Comparison of ENCODE assay signal across 20 cellular contexts in the genomic region with DNA sequence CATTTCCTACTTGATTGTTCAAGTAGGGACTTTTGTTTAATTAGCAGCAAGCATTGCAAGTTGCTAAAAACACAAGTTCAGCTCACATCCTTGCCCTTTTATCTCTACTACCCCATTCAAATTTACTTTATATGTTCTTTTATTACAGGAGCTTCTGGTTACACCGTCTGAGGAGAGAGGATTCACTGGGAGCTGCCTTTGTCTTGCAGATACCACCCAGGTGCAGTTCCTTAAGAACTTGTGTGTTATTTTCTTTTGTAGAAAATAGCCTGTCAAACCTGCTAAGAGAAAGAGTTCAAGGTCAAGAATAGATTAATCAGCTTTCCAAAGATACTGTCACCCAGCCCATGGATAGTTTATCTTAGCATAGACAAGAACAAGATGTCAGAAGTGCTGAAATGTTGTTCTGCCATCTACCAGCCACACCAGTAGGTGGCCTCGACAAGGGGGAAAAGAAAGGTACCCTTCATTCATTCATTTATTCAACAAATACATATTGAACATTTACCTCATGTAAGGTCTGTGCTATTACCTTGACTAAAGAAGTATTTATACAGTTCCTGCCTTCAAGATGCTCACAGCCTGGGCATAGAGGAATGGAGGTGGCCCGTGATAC.
DNase-seq lines count a peak whose midpoint lies in the region; ATAC-seq, FAIRE-seq and TF ChIP-seq lines count a peak whose summit lies in the region.
"Had no signal": no experiment of that assay in that cellular context is flagged by ENCODE, and none has a peak within 500 bp of the region (broad histone marks: within the 10 kb centered on the region; RNA-seq: fewer than 3 reads in every experiment).

No MANE protein-coding gene starts in this region.

- H3K79me2 ChIP-seq in GM23338 (replicated peaks; ENCODE audit: insufficient read depth), result no peaks in the 10 kb centered on the region
- no peaks in the 10 kb centered on the region for H3K79me2 ChIP-seq in neural progenitor cell (ENCODE audit: low read depth)

- H4K20me1 ChIP-seq in GM23338 (replicated peaks; ENCODE audit: insufficient read depth) (no peaks in the 10 kb centered on the region), neural progenitor cell (ENCODE audit: low read depth) (no peaks in the 10 kb centered on the region)

- H3K4me1 Mint-ChIP-seq in GM23338, result peaks cover 24% of the 10 kb centered on the region
- H3K4me1 Mint-ChIP-seq in neural progenitor cell, result peaks cover 15% of the 10 kb centered on the region
- no peaks in the 10 kb centered on the region for H3K4me1 Mint-ChIP-seq in osteocyte (ENCODE audit: unreplicated experiment)
- H3K4me1 Mint-ChIP-seq: CD4-positive, alpha-beta memory T cell had no signal

- H3K9ac ChIP-seq in neural progenitor cell, result no peak overlapping the region

- no peaks in the 10 kb centered on the region for H3K27me3 Mint-ChIP-seq in GM23338 (ENCODE audit: insufficient read depth, low read depth, poor library complexity)
- no peaks in the 10 kb centered on the region for H3K27me3 Mint-ChIP-seq in neural progenitor cell (ENCODE audit: insufficient read depth, low read depth)
- peaks cover 3% of the 10 kb centered on the region for H3K27me3 Mint-ChIP-seq in osteocyte (ENCODE audit: unreplicated experiment)
- H3K27me3 Mint-ChIP-seq: CD4-positive, alpha-beta memory T cell had no signal

- no peak for FAIRE-seq in GM12892 (lab: Jason Lieb, UNC)
- FAIRE-seq: H54, HepG2 had no signal

- ATAC-seq in GM23338, result peak; percentile 80
- ATAC-seq: HepG2 had no signal

- peaks cover 4% of the 10 kb centered on the region for H3K9me3 ChIP-seq in WERI-Rb-1 (ENCODE audit: severe bottlenecking)
- no peaks in the 10 kb centered on the region for H3K9me3 ChIP-seq in neural progenitor cell (ENCODE audit: low read depth)

- H3K4me2 ChIP-seq in GM23338 (peak overlapping the region; percentile 50; the same call in 1 of the 2 replicates), neural progenitor cell (no peak overlapping the region)

- H2AFZ ChIP-seq in GM23338, result no peak overlapping the region
- H2AFZ ChIP-seq in neural progenitor cell (replicated peaks), result no peak overlapping the region

- TF ChIP-seq POLR2A in erythroblast (IDR thresholded peaks at IDR 0.05; ENCODE audit: low read length) (no peak), GM12892 (IDR thresholded peaks at IDR 0.05; ENCODE audit: low read depth, low read length) (no peak)

- H3K27ac ChIP-seq in GM23338 (ENCODE audit: low read depth) (no peak overlapping the region), WERI-Rb-1 (no peak overlapping the region), neural progenitor cell (no peak overlapping the region)

- no peaks in the 10 kb centered on the region; the same call in 2 of the 3 replicates for H3K9me3 Mint-ChIP-seq in GM23338
- H3K9me3 Mint-ChIP-seq in neural progenitor cell, result no peaks in the 10 kb centered on the region
- no peaks in the 10 kb centered on the region for H3K9me3 Mint-ChIP-seq in osteocyte (ENCODE audit: unreplicated experiment)

- H3F3A ChIP-seq in GM23338 (replicated peaks; ENCODE audit: low read depth) (no peaks in the 10 kb centered on the region), neural progenitor cell (ENCODE audit: low read depth) (no peaks in the 10 kb centered on the region)

- H3K36me3 Mint-ChIP-seq in GM23338 (ENCODE audit: low read depth) (no peaks in the 10 kb centered on the region), neural progenitor cell (no peaks in the 10 kb centered on the region), osteocyte (ENCODE audit: unreplicated experiment) (no peaks in the 10 kb centered on the region)
- H3K36me3 Mint-ChIP-seq: CD4-positive, alpha-beta memory T cell had no signal

- H3K4me1 ChIP-seq in GM23338 (ENCODE audit: insufficient read depth) (peaks cover 11% of the 10 kb centered on the region), neural progenitor cell (no peaks in the 10 kb centered on the region)

- H3K27ac Mint-ChIP-seq in GM23338 (no peak overlapping the region; the same call in 1 of the 2 replicates), neural progenitor cell (no peak overlapping the region), osteocyte (ENCODE audit: unreplicated experiment) (no peak overlapping the region)
- H3K27ac Mint-ChIP-seq: CD4-positive, alpha-beta memory T cell had no signal

- no peak overlapping the region for H3K4me3 Mint-ChIP-seq in GM23338
- H3K4me3 Mint-ChIP-seq in neural progenitor cell, result no peak overlapping the region
- H3K4me3 Mint-ChIP-seq in osteocyte (ENCODE audit: unreplicated experiment), result no peak overlapping the region
- H3K4me3 Mint-ChIP-seq: CD4-positive, alpha-beta memory T cell had no signal

- DNase-seq in GM23338 (ENCODE audit: low spot score) (peak; percentile 50), WERI-Rb-1 (no peak), erythroblast (lab: John Stamatoyannopoulos, UW) (peak; percentile 4 to 5), neural progenitor cell (ENCODE audit: low spot score) (no peak), T-helper 2 cell (no peak), GM12892 (ENCODE audit: insufficient read length) (no peak), OCI-M1 (lab: John Stamatoyannopoulos, UW) (no peak), osteocyte (ENCODE audit: extremely low spot score, unreplicated experiment) (no peak)
- DNase-seq: AML-193; Calu3; CD4-positive, alpha-beta memory T cell; DMS79; NCI-H1048; NCI-H2227 treated with DMSO at 0.1 percent for 48 hours; NCI-H526; NK-92 treated with Interleukin-12 subunit alpha and Interleukin-12 subunit beta, amount 100 ng/mL, for 24 hours; RPMI8226; SIG-M5 had no signal

- no peaks in the 10 kb centered on the region for H3K9me2 ChIP-seq in GM23338 (ENCODE audit: insufficient read depth)

- H3K27me3 ChIP-seq in GM23338 (ENCODE audit: insufficient read depth) (no peaks in the 10 kb centered on the region), WERI-Rb-1 (ENCODE audit: insufficient read depth, low read depth, severe bottlenecking) (no peaks in the 10 kb centered on the region), neural progenitor cell (no peaks in the 10 kb centered on the region)

- TF ChIP-seq CTCF in GM23338 (conservative IDR thresholded peaks at IDR 0.05; ENCODE audit: low read depth in 2 of 2) (peak; percentile 44 to 59), WERI-Rb-1 (IDR thresholded peaks at IDR 0.05; ENCODE audit: low read depth, low read length) (0 out of 2 replicates have a peak, but pooled peaks have one; percentile 14), neural progenitor cell (IDR thresholded peaks at IDR 0.05) (peak; percentile 38), osteocyte (IDR thresholded peaks at IDR 0.05) (no peak)

- H3K36me3 ChIP-seq in GM23338 (ENCODE audit: insufficient read depth), result no peaks in the 10 kb centered on the region
- H3K36me3 ChIP-seq in WERI-Rb-1, result no peaks in the 10 kb centered on the region
- no peaks in the 10 kb centered on the region for H3K36me3 ChIP-seq in neural progenitor cell

- H3K4me3 ChIP-seq in GM23338, result no peak overlapping the region
- no peak overlapping the region for H3K4me3 ChIP-seq in WERI-Rb-1 (ENCODE audit: low read depth, low read length)
- H3K4me3 ChIP-seq in neural progenitor cell, result no peak overlapping the region

TF ChIP-seq in GM23338, 12 proteins besides CTCF, POLR2A, EP300 and RAD21 (continues in another document):
- no peak for TF ChIP-seq NANOG (IDR thresholded peaks at IDR 0.05; ENCODE audit: borderline replicate concordance)
- no peak for TF ChIP-seq ZNF331 (CRISPR knock-in tag; IDR thresholded peaks at IDR 0.05; ENCODE audit: low read depth)
- TF ChIP-seq, protein P1, sequence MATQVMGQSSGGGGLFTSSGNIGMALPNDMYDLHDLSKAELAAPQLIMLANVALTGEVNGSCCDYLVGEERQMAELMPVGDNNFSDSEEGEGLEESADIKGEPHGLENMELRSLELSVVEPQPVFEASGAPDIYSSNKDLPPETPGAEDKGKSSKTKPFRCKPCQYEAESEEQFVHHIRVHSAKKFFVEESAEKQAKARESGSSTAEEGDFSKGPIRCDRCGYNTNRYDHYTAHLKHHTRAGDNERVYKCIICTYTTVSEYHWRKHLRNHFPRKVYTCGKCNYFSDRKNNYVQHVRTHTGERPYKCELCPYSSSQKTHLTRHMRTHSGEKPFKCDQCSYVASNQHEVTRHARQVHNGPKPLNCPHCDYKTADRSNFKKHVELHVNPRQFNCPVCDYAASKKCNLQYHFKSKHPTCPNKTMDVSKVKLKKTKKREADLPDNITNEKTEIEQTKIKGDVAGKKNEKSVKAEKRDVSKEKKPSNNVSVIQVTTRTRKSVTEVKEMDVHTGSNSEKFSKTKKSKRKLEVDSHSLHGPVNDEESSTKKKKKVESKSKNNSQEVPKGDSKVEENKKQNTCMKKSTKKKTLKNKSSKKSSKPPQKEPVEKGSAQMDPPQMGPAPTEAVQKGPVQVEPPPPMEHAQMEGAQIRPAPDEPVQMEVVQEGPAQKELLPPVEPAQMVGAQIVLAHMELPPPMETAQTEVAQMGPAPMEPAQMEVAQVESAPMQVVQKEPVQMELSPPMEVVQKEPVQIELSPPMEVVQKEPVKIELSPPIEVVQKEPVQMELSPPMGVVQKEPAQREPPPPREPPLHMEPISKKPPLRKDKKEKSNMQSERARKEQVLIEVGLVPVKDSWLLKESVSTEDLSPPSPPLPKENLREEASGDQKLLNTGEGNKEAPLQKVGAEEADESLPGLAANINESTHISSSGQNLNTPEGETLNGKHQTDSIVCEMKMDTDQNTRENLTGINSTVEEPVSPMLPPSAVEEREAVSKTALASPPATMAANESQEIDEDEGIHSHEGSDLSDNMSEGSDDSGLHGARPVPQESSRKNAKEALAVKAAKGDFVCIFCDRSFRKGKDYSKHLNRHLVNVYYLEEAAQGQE (IDR thresholded peaks at IDR 0.05; ENCODE audit: unreplicated experiment), result no peak
- no peak for TF ChIP-seq JUNB (IDR thresholded peaks at IDR 0.05; ENCODE audit: unreplicated experiment)
- no peak for TF ChIP-seq EZH2 (IDR thresholded peaks at IDR 0.05; ENCODE audit: low read depth, unreplicated experiment)
- no peak for TF ChIP-seq POLR2AphosphoS5 (IDR thresholded peaks at IDR 0.05; ENCODE audit: low read depth)
- no peak for TF ChIP-seq STAT1 (IDR thresholded peaks at IDR 0.05; ENCODE audit: unreplicated experiment)
- TF ChIP-seq ETS1 (IDR thresholded peaks at IDR 0.05), result no peak
- TF ChIP-seq ZNF114 (CRISPR knock-in tag; IDR thresholded peaks at IDR 0.05), result no peak

Comparison
In these comparisons a context has a peak if more than half of its experiments do, and no peak if none do; other contexts are left out.
1. DNase-seq: peak in GM23338 (single experiment) and erythroblast (2 of 2); none in WERI-Rb-1 (single experiment), neural progenitor cell (single experiment), T-helper 2 cell (0 of 5), GM12892 (single experiment), OCI-M1 (single experiment) and osteocyte (single experiment).